In the genomic region with DNA sequence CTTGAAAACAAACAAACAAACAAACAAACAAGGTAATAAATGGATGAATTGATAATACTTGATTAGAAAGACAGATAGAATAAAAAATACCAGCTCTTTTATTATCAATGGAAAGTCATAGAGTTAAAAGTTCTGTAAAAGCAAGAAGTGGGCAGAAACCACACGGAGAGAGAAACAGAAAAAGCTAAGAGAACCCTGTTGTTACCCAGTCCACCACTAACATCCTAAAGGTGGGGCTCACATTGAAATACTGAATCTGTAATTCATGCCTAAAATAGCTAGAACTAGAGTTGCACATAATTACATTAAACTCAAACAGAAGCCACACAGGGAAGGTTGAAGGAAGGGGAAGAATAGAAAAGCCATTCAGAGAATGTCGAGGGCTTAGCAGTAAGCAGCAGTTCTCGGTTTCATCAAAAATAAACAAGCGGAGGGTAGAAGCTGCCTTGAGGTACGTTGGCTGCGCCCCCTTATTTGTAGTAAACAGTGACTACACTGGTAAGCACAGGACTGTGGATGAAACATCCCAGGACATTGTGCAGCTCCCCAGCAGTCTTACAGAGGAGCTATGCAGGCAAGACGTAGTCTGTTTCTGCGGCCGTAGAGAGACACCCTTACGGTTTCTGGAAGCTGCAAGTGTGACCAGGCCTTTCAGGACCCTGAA, we compare ENCODE assay signal across 18 cellular contexts.
DNase-seq lines count a peak whose midpoint lies in the region; ATAC-seq, FAIRE-seq and TF ChIP-seq lines count a peak whose summit lies in the region.
"Had no signal": no experiment of that assay in that cellular context is flagged by ENCODE, and none has a peak within 500 bp of the region (broad histone marks: within the 10 kb centered on the region; RNA-seq: fewer than 3 reads in every experiment).

No MANE protein-coding gene starts in this region.

- no peaks in the 10 kb centered on the region for H3K79me2 ChIP-seq in H1 (ENCODE audit: control insufficient read depth in 1 of 2, insufficient read depth in 2 of 2, low read length in 2 of 2)
- no peaks in the 10 kb centered on the region for H3K79me2 ChIP-seq in osteoblast (ENCODE audit: insufficient read depth, low read length)
- H3K79me2 ChIP-seq in GM23248 (ENCODE audit: insufficient read depth), result no peaks in the 10 kb centered on the region

- H3K36me3 ChIP-seq in IMR-90 (ENCODE audit: control insufficient read depth, insufficient read depth, low read length) (no peaks in the 10 kb centered on the region), H1 (ENCODE audit: control insufficient read depth in 2 of 4, insufficient read depth in 4 of 4, low read length in 3 of 4) (no peaks in the 10 kb centered on the region), osteoblast (ENCODE audit: insufficient read depth, low read length) (no peaks in the 10 kb centered on the region), GM23248 (ENCODE audit: low read depth) (no peaks in the 10 kb centered on the region)

- no peak overlapping the region for H2AK9ac ChIP-seq in IMR-90 (replicated peaks; ENCODE audit: low read depth, low read length, poor library complexity)

- H3K79me1 ChIP-seq in IMR-90 (ENCODE audit: low read depth in 1 of 2, low read length in 2 of 2) (no peaks in the 10 kb centered on the region), H1 (ENCODE audit: low read depth, low read length) (no peaks in the 10 kb centered on the region)

- H3K4me3 ChIP-seq in IMR-90 (ENCODE audit: insufficient read depth, low read depth, low read length), result no peak overlapping the region
- H3K4me3 ChIP-seq in H1 (ENCODE audit: extremely low read depth in 1 of 4, insufficient read depth in 2 of 4, low read depth in 3 of 4, low read length in 4 of 4), result no peak overlapping the region
- peak overlapping the region; percentile 23 for H3K4me3 ChIP-seq in osteoblast (ENCODE audit: insufficient read depth, low read length)
- H3K4me3 ChIP-seq in GM23248, result no peak overlapping the region

- H2AFZ ChIP-seq in IMR-90 (replicated peaks; ENCODE audit: low read length, poor library complexity) (peak overlapping the region; percentile 64), H1 (ENCODE audit: low read length) (peak overlapping the region; percentile 85; the same call in 1 of the 2 replicates), osteoblast (ENCODE audit: low read length) (peak overlapping the region; percentile 90), GM23248 (no peak overlapping the region)

- TF ChIP-seq CTCF in IMR-90 (conservative IDR thresholded peaks at IDR 0.05; ENCODE audit: low read depth, low read length) (no peak), H1 (IDR thresholded peaks at IDR 0.05; ENCODE audit: control extremely low read depth in 1 of 3, insufficient read depth in 1 of 3, low read depth in 1 of 3, low read length in 3 of 3) (no peak), osteoblast (IDR thresholded peaks at IDR 0.05; ENCODE audit: extremely low read depth, low read depth, low read length) (no peak)

- no CpG with 5 or more reads among the region's 10 CpGs for WGBS in IMR-90 (ENCODE audit: extremely low coverage in 2 of 2, insufficient read length in 1 of 2), 2 experiments
- WGBS in H1 (ENCODE audit: extremely low coverage in 1 of 2, insufficient coverage in 1 of 2, insufficient read length in 1 of 2, insufficient replicate concordance in 2 of 2, low coverage in 1 of 2, low lambda C conversion rate in 2 of 2, missing lambda C conversion rate in 1 of 2), 2 experiments, result 94% methylated on average over 10 of the region's 10 CpGs; no CpG with 5 or more reads in 1 of the 2 experiments
- 29 to 35% methylated on average over 10 of the region's 10 CpGs for WGBS in GM23248 (ENCODE audit: low coverage in 1 of 2, low lambda C conversion rate in 2 of 2, missing lambda C conversion rate in 2 of 2), 2 experiments

- H3K9me2 ChIP-seq in GM23248 (ENCODE audit: insufficient read depth), result no peaks in the 10 kb centered on the region

- no peak overlapping the region for H4K5ac ChIP-seq in IMR-90 (ENCODE audit: low read depth, low read length)
- no peak overlapping the region for H4K5ac ChIP-seq in H1 (ENCODE audit: insufficient read length, low read depth, low read length)

- no peak overlapping the region for H3K9ac ChIP-seq in IMR-90 (ENCODE audit: low read depth, low read length)
- no peak overlapping the region for H3K9ac ChIP-seq in H1 (replicated peaks in 1 of 4; ENCODE audit: extremely low read depth in 1 of 4, low read depth in 3 of 4, low read length in 3 of 4)
- H3K9ac ChIP-seq in GM23248, result no peak overlapping the region

- POLR2A ChIA-PET in IMR-90 (lab: Charles Lee; ENCODE audit: unreplicated experiment), result no interaction called here
- POLR2A ChIA-PET in H1 (lab: Charles Lee; ENCODE audit: partially characterized antibody), result no interaction called here

- FAIRE-seq in H1 (lab: Jason Lieb, UNC), result no peak
- FAIRE-seq: H54, HTR-8/SVneo had no signal

- TF ChIP-seq RAD21 in IMR-90 (IDR thresholded peaks at IDR 0.05; ENCODE audit: low read length) (no peak), H1 (IDR thresholded peaks at IDR 0.05 in 1 of 2, conservative IDR thresholded peaks at IDR 0.05 in 1 of 2; ENCODE audit: low read depth in 2 of 2, low read length in 2 of 2) (no peak)

- H3K14ac ChIP-seq in IMR-90 (replicated peaks; ENCODE audit: low read depth, low read length), result no peak overlapping the region
- H3K14ac ChIP-seq in H1 (ENCODE audit: insufficient read length), result no peak overlapping the region

- no peaks in the 10 kb centered on the region for H3F3A ChIP-seq in GM23248 (ENCODE audit: insufficient read depth)

- no peak overlapping the region for H3K56ac ChIP-seq in IMR-90 (ENCODE audit: extremely low read depth, insufficient read depth, low read length)
- H3K56ac ChIP-seq in H1 (replicated peaks; ENCODE audit: insufficient read length, low read depth, low read length), result no peak overlapping the region

- H3K4ac ChIP-seq in IMR-90 (ENCODE audit: low read depth, low read length), result 0 out of 2 replicates have a peak overlapping the region, but pooled peaks have one; percentile 38
- no peak overlapping the region for H3K4ac ChIP-seq in H1 (replicated peaks; ENCODE audit: insufficient read length, low read depth, low read length)

- H2BK15ac ChIP-seq in IMR-90 (ENCODE audit: low read depth, low read length), result peak overlapping the region; percentile 64; the same call in 2 of the 3 replicates
- H2BK15ac ChIP-seq in H1 (ENCODE audit: low read length), result no peak overlapping the region

- H3K4me1 ChIP-seq in IMR-90 (ENCODE audit: control insufficient read depth, insufficient read depth, low read length), result no peaks in the 10 kb centered on the region
- no peaks in the 10 kb centered on the region for H3K4me1 ChIP-seq in H1 (replicated peaks in 1 of 4; ENCODE audit: control insufficient read depth in 3 of 4, insufficient read depth in 4 of 4, low read length in 3 of 4)
- H3K4me1 ChIP-seq in osteoblast (ENCODE audit: insufficient read depth, low read length), result peaks cover 3% of the 10 kb centered on the region
- H3K4me1 ChIP-seq in GM23248 (ENCODE audit: insufficient read depth), result peaks cover 11% of the 10 kb centered on the region
- H3K4me1 ChIP-seq: Caco-2 had no signal

- no peak for TF ChIP-seq EP300 in H1 (IDR thresholded peaks at IDR 0.05; ENCODE audit: borderline replicate concordance in 1 of 2, low read depth in 2 of 2, low read length in 2 of 2)

- no peaks in the 10 kb centered on the region for H3K23me2 ChIP-seq in H1 (ENCODE audit: low read depth, low read length)

- H3K9me1 ChIP-seq in IMR-90 (ENCODE audit: insufficient read depth, low read length), result no peaks in the 10 kb centered on the region

- H2BK5ac ChIP-seq in IMR-90 (ENCODE audit: low read depth, low read length, poor library complexity, severe bottlenecking) (no peak overlapping the region), H1 (ENCODE audit: low read depth, low read length) (no peak overlapping the region)

- H3K4me2 ChIP-seq in IMR-90 (ENCODE audit: low read depth, low read length), result no peak overlapping the region
- no peak overlapping the region for H3K4me2 ChIP-seq in H1 (ENCODE audit: insufficient read depth in 1 of 2, low read depth in 2 of 2, low read length in 2 of 2)
- H3K4me2 ChIP-seq in osteoblast (ENCODE audit: insufficient read depth, low read length), result peak overlapping the region; percentile 56
- no peak overlapping the region for H3K4me2 ChIP-seq in GM23248 (ENCODE audit: unreplicated experiment)

- H2BK120ac ChIP-seq in IMR-90 (ENCODE audit: low read depth, low read length), result no peak overlapping the region
- no peak overlapping the region for H2BK120ac ChIP-seq in H1 (replicated peaks; ENCODE audit: low read depth, low read length)

- BruUV-seq in IMR-90 (replicated peaks; lab: Mats Ljungman, UMichigan), result no TSS peak

- H4K20me1 ChIP-seq in IMR-90 (ENCODE audit: insufficient read depth, low read length) (no peaks in the 10 kb centered on the region), H1 (replicated peaks in 1 of 2; ENCODE audit: control insufficient read depth in 1 of 2, insufficient read depth in 2 of 2, low read length in 2 of 2) (no peaks in the 10 kb centered on the region), osteoblast (ENCODE audit: insufficient read depth, low read length) (no peaks in the 10 kb centered on the region), GM23248 (ENCODE audit: insufficient read depth) (no peaks in the 10 kb centered on the region)

- H3K9me3 ChIP-seq in IMR-90 (ENCODE audit: control insufficient read depth, insufficient read depth, low read length) (no peaks in the 10 kb centered on the region), H1 (ENCODE audit: insufficient read depth in 2 of 2, low read depth in 1 of 2, low read length in 1 of 2) (no peaks in the 10 kb centered on the region), osteoblast (ENCODE audit: low read depth, low read length) (no peaks in the 10 kb centered on the region), GM23248 (ENCODE audit: low read depth) (no peaks in the 10 kb centered on the region)
- H3K9me3 ChIP-seq: Caco-2 had no signal

- no peak overlapping the region for H3K23ac ChIP-seq in IMR-90 (ENCODE audit: low read depth, low read length)
- no peak overlapping the region for H3K23ac ChIP-seq in H1 (ENCODE audit: insufficient read length)

- ATAC-seq in IMR-90 (ENCODE audit: low read depth), result no peak

- in situ Hi-C loops in IMR-90 (cut with MboI; ENCODE audit: low sequenced_read_pairs) (no loop called here), GM23248 (cut with MboI) (no loop called here)

- H3K27ac ChIP-seq in IMR-90 (ENCODE audit: insufficient read depth, low read length) (no peak overlapping the region), H1 (ENCODE audit: low read depth, low read length) (no peak overlapping the region), osteoblast (ENCODE audit: low read depth, low read length) (no peak overlapping the region), GM23248 (no peak overlapping the region)
- H3K27ac ChIP-seq: C4-2B had no signal

- CTCF ChIA-PET in IMR-90 (lab: Yijun Ruan, JAX) (no interaction called here), H1 (lab: Charles Lee; ENCODE audit: partially characterized antibody) (no interaction called here)

- H3K18ac ChIP-seq in IMR-90 (ENCODE audit: low read depth, low read length), result no peak overlapping the region
- H3K18ac ChIP-seq in H1 (ENCODE audit: extremely low read depth, low read length), result no peak overlapping the region

- TF ChIP-seq POLR2A in IMR-90 (IDR thresholded peaks at IDR 0.05; ENCODE audit: low read depth, low read length), result no peak
- no peak for TF ChIP-seq POLR2A in H1 (IDR thresholded peaks at IDR 0.05; ENCODE audit: control extremely low read depth in 1 of 2, low read depth in 2 of 2, low read length in 2 of 2)

- intact Hi-C loops in IMR-90 (cut with micrococcal nuclease), result no loop called here

- H2BK12ac ChIP-seq in H1 (ENCODE audit: low read depth, low read length), result no peak overlapping the region

- DNase-seq in IMR-90, result no peak
- no peak for DNase-seq in H1 (ENCODE audit: low read depth in 1 of 2, low spot score in 2 of 2)
- no peak for DNase-seq in osteoblast (ENCODE audit: insufficient read length, low spot score, missing footprints)
- DNase-seq in AG20443 (ENCODE audit: low spot score), result no peak
- DNase-seq in dedifferentiated amniotic fluid mesenchymal stem cell (ENCODE audit: extremely low spot score), result no peak
- no peak for DNase-seq in GM23248
- DNase-seq: ACHN; AML-193; Caco-2; CD4-positive, alpha-beta T cell; DMS153; DMS79; GDM1; HCEC 1CT; KBM-7 had no signal

- no peak overlapping the region; the same call in 1 of the 2 replicates for H2BK20ac ChIP-seq in IMR-90 (ENCODE audit: low read depth, low read length)
- no peak overlapping the region for H2BK20ac ChIP-seq in H1 (ENCODE audit: low read length)

- H4K91ac ChIP-seq in IMR-90 (ENCODE audit: insufficient read depth, low read depth, low read length), result no peak overlapping the region
- H4K91ac ChIP-seq in H1 (replicated peaks; ENCODE audit: insufficient read length, low read length), result no peak overlapping the region

- H4K8ac ChIP-seq in IMR-90 (ENCODE audit: low read depth in 2 of 2, low read length in 2 of 2), result no peak overlapping the region
- H4K8ac ChIP-seq in H1 (ENCODE audit: extremely low read depth, insufficient read depth, low read length), result no peak overlapping the region

- H3K27me3 ChIP-seq in IMR-90 (ENCODE audit: control insufficient read depth, insufficient read depth, low read length), result no peaks in the 10 kb centered on the region
- H3K27me3 ChIP-seq in H1 (replicated peaks in 1 of 4; ENCODE audit: control insufficient read depth in 3 of 4, extremely low read depth in 1 of 4, insufficient read depth in 3 of 4, low read length in 3 of 4), result no peaks in the 10 kb centered on the region
- no peaks in the 10 kb centered on the region for H3K27me3 ChIP-seq in osteoblast (ENCODE audit: insufficient read depth, low read length)
- H3K27me3 ChIP-seq in GM23248 (replicated peaks; ENCODE audit: insufficient read depth), result no peaks in the 10 kb centered on the region

- dilution Hi-C loops in IMR-90 (cut with HindIII; ENCODE audit: low sequenced_read_pairs, unreplicated experiment), result no loop called here

- H2AK5ac ChIP-seq in IMR-90 (ENCODE audit: low read depth, low read length) (no peak overlapping the region), H1 (ENCODE audit: low read depth, low read length) (no peak overlapping the region)
